11 cellular contexts compared by ENCODE assay signal in genomic region chr17:20955437-20956323, GRCh38.
DNase-seq lines count a peak whose midpoint lies in the region; ATAC-seq, FAIRE-seq and TF ChIP-seq lines count a peak whose summit lies in the region.
"Had no signal": no experiment of that assay in that cellular context is flagged by ENCODE, and none has a peak within 500 bp of the region (broad histone marks: within the 10 kb centered on the region; RNA-seq: fewer than 3 reads in every experiment).

No MANE protein-coding gene starts in this region.

- H3K36me3 Mint-ChIP-seq in T-cell (no peaks in the 10 kb centered on the region), CD14-positive monocyte (no peaks in the 10 kb centered on the region)
- H3K36me3 Mint-ChIP-seq in activated CD4-positive, alpha-beta T cell treated with anti-CD3 and anti-CD28 coated beads, Interleukin-2, amount 10 ng/mL, durations not matched to agents 7 days and 5 days (ENCODE audit: low read depth): no peaks in the 10 kb centered on the region
- H3K36me3 Mint-ChIP-seq in activated CD8-positive, alpha-beta T cell treated with anti-CD3 and anti-CD28 coated beads for 36 hours (ENCODE audit: low read depth): no peaks in the 10 kb centered on the region

- no peaks in the 10 kb centered on the region for H3K36me3 ChIP-seq in keratinocyte (ENCODE audit: control insufficient read depth in 2 of 2, extremely low read depth in 1 of 2, insufficient read depth in 2 of 2, low read length in 2 of 2)

- TF ChIP-seq CTCF in cardiac fibroblast (IDR thresholded peaks at IDR 0.05; ENCODE audit: low read depth, low read length) (no peak), keratinocyte (optimal IDR thresholded peaks at IDR 0.05 in 1 of 3, IDR thresholded peaks at IDR 0.05 in 1 of 3, conservative IDR thresholded peaks at IDR 0.05 in 1 of 3; ENCODE audit: extremely low read depth in 1 of 3, insufficient read depth in 2 of 3, low read length in 3 of 3) (no peak), CD14-positive monocyte (IDR thresholded peaks at IDR 0.05) (no peak)
- no peak for TF ChIP-seq CTCF in activated CD8-positive, alpha-beta T cell treated with anti-CD3 and anti-CD28 coated beads for 36 hours (IDR thresholded peaks at IDR 0.05)

- DNase-seq in LHCN-M2 (ENCODE audit: low read depth) (peak; percentile 95), cardiac fibroblast (ENCODE audit: low read depth in 2 of 2) (peak; percentile 53 to 87), keratinocyte (ENCODE audit: low read depth, low spot score) (no peak), skeletal muscle cell (ENCODE audit: low read depth) (peak; percentile 60), T-cell (no peak), CD14-positive monocyte (ENCODE audit: low spot score) (no peak)
- DNase-seq in activated CD4-positive, alpha-beta T cell treated with anti-CD3 and anti-CD28 coated beads, Interleukin-2, amount 10 ng/mL, durations not matched to agents 7 days and 5 days: no peak
- no peak for DNase-seq in activated CD8-positive, alpha-beta T cell treated with anti-CD3 and anti-CD28 coated beads for 36 hours
- DNase-seq: NCI-H2171 treated with DMSO at 0.1 percent for 48 hours, T-helper 2 cell had no signal

- no peaks in the 10 kb centered on the region for H3K9me3 ChIP-seq in keratinocyte (ENCODE audit: control insufficient read depth, low read depth, low read length)

- H3K4me1 ChIP-seq in keratinocyte (ENCODE audit: control insufficient read depth, extremely low read depth, insufficient read depth, low read length): peaks cover 26% of the 10 kb centered on the region

- intact Hi-C loops in CD14-positive monocyte (cut with micrococcal nuclease): no loop called here
- intact Hi-C loops in activated CD8-positive, alpha-beta T cell treated with anti-CD3 and anti-CD28 coated beads for 36 hours (cut with micrococcal nuclease): no loop called here

- no peaks in the 10 kb centered on the region for H3K27me3 ChIP-seq in keratinocyte (ENCODE audit: control insufficient read depth, extremely low read depth, insufficient read depth, low read length)

- no peak overlapping the region for H3K4me3 ChIP-seq in cardiac fibroblast (replicated peaks in 1 of 2; ENCODE audit: low read depth in 2 of 2, low read length in 2 of 2)
- H3K4me3 ChIP-seq in keratinocyte (ENCODE audit: control insufficient read depth in 2 of 3, extremely low read depth in 1 of 3, insufficient read depth in 2 of 3, low read depth in 1 of 3, low read length in 3 of 3): no peak overlapping the region
- no peak overlapping the region for H3K4me3 ChIP-seq in skeletal muscle cell (ENCODE audit: low read depth, low read length)

- peak overlapping the region; percentile 18 for H3K27ac ChIP-seq in keratinocyte (ENCODE audit: control insufficient read depth, insufficient read depth, low read length)

- peaks cover 27 to 43% of the 10 kb centered on the region in 2 donors for H3K27me3 Mint-ChIP-seq in T-cell
- H3K27me3 Mint-ChIP-seq in CD14-positive monocyte (ENCODE audit: low read depth in 3 of 3): peaks cover 3 to 11% (median 7%) of the 10 kb centered on the region in 3 donors
- peaks cover 40% of the 10 kb centered on the region for H3K27me3 Mint-ChIP-seq in activated CD4-positive, alpha-beta T cell treated with anti-CD3 and anti-CD28 coated beads, Interleukin-2, amount 10 ng/mL, durations not matched to agents 7 days and 5 days
- peaks cover 11% of the 10 kb centered on the region for H3K27me3 Mint-ChIP-seq in activated CD8-positive, alpha-beta T cell treated with anti-CD3 and anti-CD28 coated beads for 36 hours
- H3K27me3 Mint-ChIP-seq: progenitor cell of endocrine pancreas had no signal

- no peaks in the 10 kb centered on the region for H3K79me2 ChIP-seq in keratinocyte (ENCODE audit: control insufficient read depth, insufficient read depth, low read length)

- H3K4me3 Mint-ChIP-seq in T-cell (no peak overlapping the region), CD14-positive monocyte (no peak overlapping the region)
- no peak overlapping the region for H3K4me3 Mint-ChIP-seq in activated CD4-positive, alpha-beta T cell treated with anti-CD3 and anti-CD28 coated beads, Interleukin-2, amount 10 ng/mL, durations not matched to agents 7 days and 5 days
- no peak overlapping the region for H3K4me3 Mint-ChIP-seq in activated CD8-positive, alpha-beta T cell treated with anti-CD3 and anti-CD28 coated beads for 36 hours

- peak; percentile 61 for FAIRE-seq in keratinocyte (lab: Jason Lieb, UNC)

- H3K27ac Mint-ChIP-seq in T-cell: no peak overlapping the region
- H3K27ac Mint-ChIP-seq in CD14-positive monocyte: peak overlapping the region in 1 of 7 donors; percentile 46
- H3K27ac Mint-ChIP-seq in activated CD4-positive, alpha-beta T cell treated with anti-CD3 and anti-CD28 coated beads, Interleukin-2, amount 10 ng/mL, durations not matched to agents 7 days and 5 days: no peak overlapping the region
- no peak overlapping the region for H3K27ac Mint-ChIP-seq in activated CD8-positive, alpha-beta T cell treated with anti-CD3 and anti-CD28 coated beads for 36 hours
- H3K27ac Mint-ChIP-seq: progenitor cell of endocrine pancreas had no signal

- H3K9me3 Mint-ChIP-seq in T-cell: no peaks in the 10 kb centered on the region
- H3K9me3 Mint-ChIP-seq in CD14-positive monocyte: peaks cover 0 to 2% (median 0%) of the 10 kb centered on the region in 7 donors
- H3K9me3 Mint-ChIP-seq in activated CD4-positive, alpha-beta T cell treated with anti-CD3 and anti-CD28 coated beads, Interleukin-2, amount 10 ng/mL, durations not matched to agents 7 days and 5 days: no peaks in the 10 kb centered on the region
- H3K9me3 Mint-ChIP-seq in activated CD8-positive, alpha-beta T cell treated with anti-CD3 and anti-CD28 coated beads for 36 hours: no peaks in the 10 kb centered on the region

- CTCF ChIA-PET in T-cell (lab: Charles Lee): interaction anchor here in 1 of 2 donors (1.0 kb wide), 1 partner anchor 38 kb away, joined by 5 read pairs; no protein-coding TSS in a partner anchor
- CTCF ChIA-PET in activated CD4-positive, alpha-beta T cell treated with anti-CD3 and anti-CD28 coated beads, Interleukin-2, amount 10 ng/mL, durations not matched to agents 7 days and 5 days (lab: Charles Lee): interaction anchor here (0.9 kb wide), 1 partner anchor 20 kb away, joined by 3 read pairs; no protein-coding TSS in a partner anchor
- CTCF ChIA-PET in activated CD8-positive, alpha-beta T cell treated with anti-CD3 and anti-CD28 coated beads for 36 hours (lab: Charles Lee): no interaction called here

- peak overlapping the region; percentile 26 for H2AFZ ChIP-seq in keratinocyte (ENCODE audit: control insufficient read depth, low read length)

- no peaks in the 10 kb centered on the region for H4K20me1 ChIP-seq in keratinocyte (ENCODE audit: control insufficient read depth, extremely low read depth, insufficient read depth, low read length)

- no peak overlapping the region for H3K4me2 ChIP-seq in keratinocyte (ENCODE audit: control insufficient read depth, extremely low read depth, insufficient read depth, low read depth, low read length)

- dilution Hi-C loops in keratinocyte (cut with MboI; ENCODE audit: extremely low pct_ligation_motif_present, low sequenced_read_pairs): no loop called here

- no peaks in the 10 kb centered on the region for H3K9me1 ChIP-seq in keratinocyte (ENCODE audit: control insufficient read depth, extremely low read depth, insufficient read depth, low read length)

- no peak overlapping the region for H3K9ac ChIP-seq in keratinocyte (ENCODE audit: control insufficient read depth, extremely low read depth, insufficient read depth, low read length)

- H3K4me1 Mint-ChIP-seq in T-cell (no peaks in the 10 kb centered on the region), CD14-positive monocyte (peaks cover 13% of the 10 kb centered on the region)
- no peaks in the 10 kb centered on the region for H3K4me1 Mint-ChIP-seq in activated CD4-positive, alpha-beta T cell treated with anti-CD3 and anti-CD28 coated beads, Interleukin-2, amount 10 ng/mL, durations not matched to agents 7 days and 5 days
- no peaks in the 10 kb centered on the region for H3K4me1 Mint-ChIP-seq in activated CD8-positive, alpha-beta T cell treated with anti-CD3 and anti-CD28 coated beads for 36 hours (ENCODE audit: low read depth)

- POLR2A ChIA-PET in T-cell (lab: Charles Lee): no interaction called here
- POLR2A ChIA-PET in activated CD4-positive, alpha-beta T cell treated with anti-CD3 and anti-CD28 coated beads, Interleukin-2, amount 10 ng/mL, durations not matched to agents 7 days and 5 days (lab: Charles Lee): no interaction called here
- POLR2A ChIA-PET in activated CD8-positive, alpha-beta T cell treated with anti-CD3 and anti-CD28 coated beads for 36 hours (lab: Charles Lee): no interaction called here

- ATAC-seq in T-cell (replicated peaks in 1 of 4): no peak
- ATAC-seq in activated CD8-positive, alpha-beta T cell treated with anti-CD3 and anti-CD28 coated beads for 36 hours: no peak

Comparison
In these comparisons a context has a peak if more than half of its experiments do, and no peak if none do; other contexts are left out.
1. DNase-seq: peak in LHCN-M2 (single experiment), cardiac fibroblast (2 of 2) and skeletal muscle cell (single experiment); none in keratinocyte (single experiment), T-cell (0 of 34), CD14-positive monocyte (single experiment), activated CD4-positive, alpha-beta T cell treated with anti-CD3 and anti-CD28 coated beads, Interleukin-2, amount 10 ng/mL, durations not matched to agents 7 days and 5 days (single experiment) and activated CD8-positive, alpha-beta T cell treated with anti-CD3 and anti-CD28 coated beads for 36 hours (single experiment).